24 cellular contexts compared by ENCODE assay signal in genomic region chr12:8562310-8562709, GRCh38. TPM values are rescaled to one million over a fixed set of nuclear protein-coding genes. Genes with fewer than 3 reads are reported as not detected.
DNase-seq lines count a peak whose midpoint lies in the region; ATAC-seq, FAIRE-seq and TF ChIP-seq lines count a peak whose summit lies in the region.
"Had no signal": no experiment of that assay in that cellular context is flagged by ENCODE, and none has a peak within 500 bp of the region (broad histone marks: within the 10 kb centered on the region; RNA-seq: fewer than 3 reads in every experiment).

No MANE protein-coding gene starts in this region.

- no peak overlapping the region for H3K9ac ChIP-seq in GM12878 (ENCODE audit: control insufficient read depth, insufficient read depth, low read length)
- H3K9ac ChIP-seq in neuronal stem cell (ENCODE audit: low read depth, low read length, poor library complexity), result no peak overlapping the region
- H3K9ac ChIP-seq: GM23248 had no signal

- no peak overlapping the region for H2BK12ac ChIP-seq in neuronal stem cell (ENCODE audit: low read length)

- no peak overlapping the region for H3K27ac Mint-ChIP-seq in activated CD4-positive, alpha-beta T cell treated with anti-CD3 and anti-CD28 coated beads for 36 hours
- H3K27ac Mint-ChIP-seq in activated CD4-positive, alpha-beta T cell treated with anti-CD3 and anti-CD28 coated beads, Interleukin-2, amount 10 ng/mL, durations not matched to agents 24 days and 14 days, result no peak overlapping the region
- H3K27ac Mint-ChIP-seq in progenitor cell of endocrine pancreas, result no peak overlapping the region
- no peak overlapping the region for H3K27ac Mint-ChIP-seq in activated CD4-positive, alpha-beta memory T cell treated with anti-CD3 and anti-CD28 coated beads, Interleukin-2, amount 10 ng/mL, durations not matched to agents 7 days and 5 days
- H3K27ac Mint-ChIP-seq: CD8-positive, alpha-beta memory T cell had no signal

- no peaks in the 10 kb centered on the region for H4K20me1 ChIP-seq in GM12878 (ENCODE audit: control insufficient read depth, insufficient read depth)

- no peak overlapping the region for H3K23ac ChIP-seq in neuronal stem cell (ENCODE audit: low read depth, low read length, poor library complexity)

- intact Hi-C loops in activated CD4-positive, alpha-beta T cell treated with anti-CD3 and anti-CD28 coated beads for 36 hours (cut with DNase I, micrococcal nuclease), result no loop called here
- intact Hi-C loops in activated CD4-positive, alpha-beta T cell treated with anti-CD3 and anti-CD28 coated beads, Interleukin-2, amount 10 ng/mL, durations not matched to agents 24 days and 14 days (cut with micrococcal nuclease), result no loop called here
- intact Hi-C loops in GM12878 (cut with micrococcal nuclease; ENCODE audit: unreplicated experiment), result no loop called here

- H2AFZ ChIP-seq in GM12878 (ENCODE audit: control insufficient read depth, low read depth, low read length) (no peak overlapping the region), neuronal stem cell (ENCODE audit: low read length) (no peak overlapping the region)
- H2AFZ ChIP-seq: GM23248 had no signal

- no peak for ATAC-seq in activated CD4-positive, alpha-beta T cell treated with anti-CD3 and anti-CD28 coated beads for 36 hours
- ATAC-seq in GM12878, result no peak
- ATAC-seq: left colon, right cardiac atrium, Right ventricle myocardium inferior, upper lobe of right lung had no signal

- no peak overlapping the region for H4K91ac ChIP-seq in neuronal stem cell (ENCODE audit: low read depth, low read length, poor library complexity)

- H4K8ac ChIP-seq in neuronal stem cell (ENCODE audit: low read depth, low read length), result no peak overlapping the region

- H3K27me3 Mint-ChIP-seq in activated CD4-positive, alpha-beta T cell treated with anti-CD3 and anti-CD28 coated beads for 36 hours, result peaks cover 5% of the 10 kb centered on the region
- peaks cover 3% of the 10 kb centered on the region for H3K27me3 Mint-ChIP-seq in activated CD4-positive, alpha-beta T cell treated with anti-CD3 and anti-CD28 coated beads, Interleukin-2, amount 10 ng/mL, durations not matched to agents 24 days and 14 days
- peaks cover 75% of the 10 kb centered on the region for H3K27me3 Mint-ChIP-seq in progenitor cell of endocrine pancreas
- H3K27me3 Mint-ChIP-seq in activated CD4-positive, alpha-beta memory T cell treated with anti-CD3 and anti-CD28 coated beads, Interleukin-2, amount 10 ng/mL, durations not matched to agents 7 days and 5 days, result no peaks in the 10 kb centered on the region

- H3K4me2 ChIP-seq in GM12878 (ENCODE audit: control insufficient read depth, insufficient read depth) (no peak overlapping the region), neuronal stem cell (ENCODE audit: insufficient read depth, low read length, poor library complexity, severe bottlenecking) (no peak overlapping the region)

- H2BK120ac ChIP-seq in neuronal stem cell (ENCODE audit: low read depth, low read length), result no peak overlapping the region

- H3K9me3 ChIP-seq in GM12878 (replicated peaks; ENCODE audit: control insufficient read depth, insufficient read depth, low read length) (peaks cover 2% of the 10 kb centered on the region; the same call in 2 of the 3 replicates), neuronal stem cell (replicated peaks in 1 of 2; ENCODE audit: control insufficient read depth in 2 of 2, insufficient read depth in 1 of 2, low read depth in 1 of 2, low read length in 2 of 2) (peaks cover 0 to 3% of the 10 kb centered on the region in 2 donors)
- H3K9me3 ChIP-seq: upper lobe of right lung had no signal

- TF ChIP-seq RAD21 in GM12878 (IDR thresholded peaks at IDR 0.05; ENCODE audit: insufficient read depth, low read depth, low read length), result no peak

- H3K36me3 Mint-ChIP-seq in activated CD4-positive, alpha-beta T cell treated with anti-CD3 and anti-CD28 coated beads for 36 hours (ENCODE audit: low read depth), result peaks cover 1% of the 10 kb centered on the region
- H3K36me3 Mint-ChIP-seq in activated CD4-positive, alpha-beta T cell treated with anti-CD3 and anti-CD28 coated beads, Interleukin-2, amount 10 ng/mL, durations not matched to agents 24 days and 14 days (ENCODE audit: low read depth), result no peaks in the 10 kb centered on the region
- H3K36me3 Mint-ChIP-seq in progenitor cell of endocrine pancreas (ENCODE audit: insufficient read depth), result no peaks in the 10 kb centered on the region
- H3K36me3 Mint-ChIP-seq in activated CD4-positive, alpha-beta memory T cell treated with anti-CD3 and anti-CD28 coated beads, Interleukin-2, amount 10 ng/mL, durations not matched to agents 7 days and 5 days (ENCODE audit: low read depth), result no peaks in the 10 kb centered on the region

- FAIRE-seq in GM12878 (lab: Jason Lieb, UNC), result no peak

- no peaks in the 10 kb centered on the region for H3K79me1 ChIP-seq in neuronal stem cell (ENCODE audit: low read depth, low read length)

- WGBS in GM12878 (ENCODE audit: insufficient coverage, insufficient replicate concordance, low lambda C conversion rate, missing lambda C conversion rate), result 79% methylated on average over 6 of the region's 6 CpGs
- WGBS in neuronal stem cell (ENCODE audit: extremely low coverage in 2 of 2, insufficient read length in 2 of 2, insufficient replicate concordance in 1 of 2), 2 donors, result no CpG with 5 or more reads among the region's 6 CpGs

- H3K27me3 ChIP-seq in GM12878 (replicated peaks in 1 of 2; ENCODE audit: control insufficient read depth in 2 of 2, insufficient read depth in 2 of 2, low read length in 1 of 2) (no peaks in the 10 kb centered on the region), neuronal stem cell (ENCODE audit: control insufficient read depth in 3 of 3, insufficient read depth in 3 of 3, low read depth in 1 of 3, low read length in 3 of 3) (no peaks in the 10 kb centered on the region)
- H3K27me3 ChIP-seq: upper lobe of right lung had no signal

- peak in 2 of 3 experiments; percentile 10 to 29; a peak in 3 of 6 replicates for TF ChIP-seq CTCF in GM12878 (IDR thresholded peaks at IDR 0.05 in 2 of 3, conservative IDR thresholded peaks at IDR 0.05 in 1 of 3; ENCODE audit: control insufficient read depth in 2 of 3, extremely low read depth in 1 of 3, insufficient read depth in 1 of 3, low read depth in 3 of 3, low read length in 3 of 3)
- peak; percentile 33 for TF ChIP-seq CTCF in progenitor cell of endocrine pancreas (IDR thresholded peaks at IDR 0.05; ENCODE audit: unreplicated experiment)

- TF ChIP-seq POLR2A in GM12878 (IDR thresholded peaks at IDR 0.05; ENCODE audit: low read depth, low read length), result no peak

- RAD21 ChIA-PET in GM12878 (lab: Charles Lee; ENCODE audit: unreplicated experiment), result no interaction called here

- no peak overlapping the region for H3K4me3 ChIP-seq in GM12878
- no peak overlapping the region for H3K4me3 ChIP-seq in neuronal stem cell (ENCODE audit: low read length in 2 of 2)
- H3K4me3 ChIP-seq: GM23248, upper lobe of right lung had no signal

- no peak overlapping the region for H2AK5ac ChIP-seq in neuronal stem cell (ENCODE audit: low read depth, low read length)

- H3K79me2 ChIP-seq in GM12878 (ENCODE audit: control insufficient read depth, insufficient read depth, low read length), result no peaks in the 10 kb centered on the region

- H3K4ac ChIP-seq in neuronal stem cell (ENCODE audit: low read length), result no peak overlapping the region

- H3K27ac ChIP-seq in GM12878 (ENCODE audit: control insufficient read depth, insufficient read depth) (no peak overlapping the region), neuronal stem cell (replicated peaks; ENCODE audit: low read length) (no peak overlapping the region)
- H3K27ac ChIP-seq: GM23248, upper lobe of right lung had no signal

- H3K4me3 Mint-ChIP-seq in activated CD4-positive, alpha-beta T cell treated with anti-CD3 and anti-CD28 coated beads for 36 hours, result no peak overlapping the region
- no peak overlapping the region for H3K4me3 Mint-ChIP-seq in activated CD4-positive, alpha-beta T cell treated with anti-CD3 and anti-CD28 coated beads, Interleukin-2, amount 10 ng/mL, durations not matched to agents 24 days and 14 days
- no peak overlapping the region for H3K4me3 Mint-ChIP-seq in progenitor cell of endocrine pancreas (ENCODE audit: low read depth)
- H3K4me3 Mint-ChIP-seq in activated CD4-positive, alpha-beta memory T cell treated with anti-CD3 and anti-CD28 coated beads, Interleukin-2, amount 10 ng/mL, durations not matched to agents 7 days and 5 days, result no peak overlapping the region
- H3K4me3 Mint-ChIP-seq: CD8-positive, alpha-beta memory T cell had no signal

- BruUV-seq in GM12878 (replicated peaks; lab: Mats Ljungman, UMichigan), result no TSS peak

- no peak overlapping the region for H3K18ac ChIP-seq in neuronal stem cell (ENCODE audit: low read length)

- no peak overlapping the region for H3K14ac ChIP-seq in neuronal stem cell (ENCODE audit: low read length)

- no peak overlapping the region for H2BK5ac ChIP-seq in neuronal stem cell (ENCODE audit: low read length)

- no peaks in the 10 kb centered on the region for H3K36me3 ChIP-seq in GM12878 (ENCODE audit: control insufficient read depth in 2 of 2, insufficient read depth in 2 of 2, low read length in 1 of 2)
- no peaks in the 10 kb centered on the region for H3K36me3 ChIP-seq in neuronal stem cell (replicated peaks in 1 of 2; ENCODE audit: control insufficient read depth in 2 of 2, insufficient read depth in 2 of 2, low read length in 2 of 2)
- H3K36me3 ChIP-seq: upper lobe of right lung had no signal

- POLR2A ChIA-PET in activated CD4-positive, alpha-beta T cell treated with anti-CD3 and anti-CD28 coated beads for 36 hours (lab: Charles Lee), result no interaction called here
- POLR2A ChIA-PET in GM12878 (lab: Charles Lee), result no interaction called here
- POLR2A ChIA-PET in activated CD4-positive, alpha-beta memory T cell treated with anti-CD3 and anti-CD28 coated beads, Interleukin-2, amount 10 ng/mL, durations not matched to agents 7 days and 5 days (lab: Charles Lee), result no interaction called here

- SMC1A ChIA-PET in GM12878 (lab: Charles Lee; ENCODE audit: uncharacterized antibody, unreplicated experiment), result interaction anchor here (0.9 kb wide), 1 partner anchor 28 kb away, joined by 3 read pairs; no protein-coding TSS in a partner anchor

- DNase-seq in activated CD4-positive, alpha-beta T cell treated with anti-CD3 and anti-CD28 coated beads for 36 hours, result peak; percentile 14
- no peak for DNase-seq in activated CD4-positive, alpha-beta T cell treated with anti-CD3 and anti-CD28 coated beads, Interleukin-2, amount 10 ng/mL, durations not matched to agents 24 days and 14 days
- peak; percentile 14 for DNase-seq in HK-2 (ENCODE audit: unreplicated experiment)
- no peak for DNase-seq in GM12878 (ENCODE audit: low read depth, low spot score)
- DNase-seq in progenitor cell of endocrine pancreas (ENCODE audit: low spot score, unreplicated experiment), result no peak
- no peak for DNase-seq in activated CD4-positive, alpha-beta memory T cell treated with anti-CD3 and anti-CD28 coated beads, Interleukin-2, amount 10 ng/mL, durations not matched to agents 7 days and 5 days
- no peak for DNase-seq in neuronal stem cell (ENCODE audit: low spot score)
- no peak for DNase-seq in central memory CD4-positive, alpha-beta T cell
- DNase-seq: activated effector memory CD4-positive, alpha-beta T cell treated with Interleukin-2 at 50 U/mL for 16 hours; CD8-positive, alpha-beta memory T cell; effector memory CD4-positive, alpha-beta T cell; GM23248; left colon; NCI-H146; NCI-H345; NK-92 treated with Interleukin-12 subunit alpha and Interleukin-12 subunit beta, amount 100 ng/mL, for 24 hours; occipital lobe; right cardiac atrium; stimulated activated naive CD4-positive, alpha-beta T cell treated with Interleukin-2 at 50 U/mL for 16 hours; upper lobe of right lung had no signal

- TF ChIP-seq EP300 in GM12878 (IDR thresholded peaks at IDR 0.05; ENCODE audit: borderline replicate concordance in 1 of 2, control insufficient read depth in 1 of 2, low read depth in 2 of 2, low read length in 2 of 2), result no peak

- in situ Hi-C loops in GM12878 (cut with MboI), result no loop called here

- H2BK15ac ChIP-seq in neuronal stem cell (ENCODE audit: low read length), result no peak overlapping the region

- no peaks in the 10 kb centered on the region for H3K4me1 Mint-ChIP-seq in activated CD4-positive, alpha-beta T cell treated with anti-CD3 and anti-CD28 coated beads for 36 hours
- no peaks in the 10 kb centered on the region for H3K4me1 Mint-ChIP-seq in activated CD4-positive, alpha-beta T cell treated with anti-CD3 and anti-CD28 coated beads, Interleukin-2, amount 10 ng/mL, durations not matched to agents 24 days and 14 days
- peaks cover 16% of the 10 kb centered on the region for H3K4me1 Mint-ChIP-seq in progenitor cell of endocrine pancreas (ENCODE audit: low read depth)
- H3K4me1 Mint-ChIP-seq in activated CD4-positive, alpha-beta memory T cell treated with anti-CD3 and anti-CD28 coated beads, Interleukin-2, amount 10 ng/mL, durations not matched to agents 7 days and 5 days, result no peaks in the 10 kb centered on the region
- H3K4me1 Mint-ChIP-seq: CD8-positive, alpha-beta memory T cell had no signal

- no peaks in the 10 kb centered on the region for H3K4me1 ChIP-seq in GM12878 (ENCODE audit: control insufficient read depth, insufficient read depth, low read length)
- H3K4me1 ChIP-seq in neuronal stem cell (ENCODE audit: control insufficient read depth in 2 of 2, insufficient read depth in 1 of 2, low read depth in 1 of 2, low read length in 2 of 2), result no peaks in the 10 kb centered on the region
- H3K4me1 ChIP-seq: upper lobe of right lung had no signal

- peaks cover 7% of the 10 kb centered on the region for H3K9me3 Mint-ChIP-seq in activated CD4-positive, alpha-beta T cell treated with anti-CD3 and anti-CD28 coated beads for 36 hours (ENCODE audit: low read depth)
- H3K9me3 Mint-ChIP-seq in activated CD4-positive, alpha-beta T cell treated with anti-CD3 and anti-CD28 coated beads, Interleukin-2, amount 10 ng/mL, durations not matched to agents 24 days and 14 days, result no peaks in the 10 kb centered on the region
- peaks cover 10% of the 10 kb centered on the region for H3K9me3 Mint-ChIP-seq in progenitor cell of endocrine pancreas (ENCODE audit: low read depth)
- H3K9me3 Mint-ChIP-seq in activated CD4-positive, alpha-beta memory T cell treated with anti-CD3 and anti-CD28 coated beads, Interleukin-2, amount 10 ng/mL, durations not matched to agents 7 days and 5 days, result peaks cover under 1% of the 10 kb centered on the region

- CTCF ChIA-PET in activated CD4-positive, alpha-beta T cell treated with anti-CD3 and anti-CD28 coated beads for 36 hours (lab: Charles Lee), result interaction anchor here (1.0 to 3.2 kb wide), 4 partner anchors 15 to 27 kb away, joined by 3 to 10 read pairs (median 6); no protein-coding TSS in a partner anchor
- CTCF ChIA-PET in GM12878 (lab: Yijun Ruan, JAX), result interaction anchor here (1.0 kb wide), 1 partner anchor 18 kb away, joined by 5 read pairs; no protein-coding TSS in a partner anchor
- CTCF ChIA-PET in activated CD4-positive, alpha-beta memory T cell treated with anti-CD3 and anti-CD28 coated beads, Interleukin-2, amount 10 ng/mL, durations not matched to agents 7 days and 5 days (lab: Charles Lee), result interaction anchor here (0.6 to 3.2 kb wide), 2 partner anchors 18 to 675 kb away, joined by 4 to 12 read pairs; no protein-coding TSS in a partner anchor

RNA-seq across cellular contexts. Expression of gene CLEC4E, which starts 21.6 kb away (rescaled TPM):
- total RNA-seq in activated CD4-positive, alpha-beta T cell treated with anti-CD3 and anti-CD28 coated beads for 36 hours, result not detected
- total RNA-seq in activated CD4-positive, alpha-beta T cell treated with anti-CD3 and anti-CD28 coated beads, Interleukin-2, amount 10 ng/mL, durations not matched to agents 24 days and 14 days, result not detected in 2 replicates
- not detected in 2 replicates for total RNA-seq in GM12878 (2013; cell fraction: nucleolus; rRNA removed)
- total RNA-seq in GM12878 (2014; rRNA removed) (not detected in 2 replicates), GM12878 (2014; rRNA removed; fragmentation: Illumina TruSeq; extraction: Trizol) (not detected in 2 replicates), GM12878 (2021) (not detected in 2 replicates), progenitor cell of endocrine pancreas (not detected in 2 replicates)
- not detected for polyA plus RNA-seq in GM12878 (2011; ENCODE audit: low read depth)
- polyA plus RNA-seq in GM12878 (2011; rRNA removed) (not detected in 2 replicates), GM12878 (2014; fragmentation: Illumina TruSeq; extraction: Trizol) (not detected in 2 replicates), GM12878 (2014; fragmentation: Nextera tagmentation; extraction: Ambion mirVana) (not detected), GM12878 (2014; rRNA removed) (not detected in 2 replicates), GM12878 (2016; fragmentation: Nextera tagmentation; extraction: Ambion mirVana) (not detected)
- polyA plus RNA-seq in GM12878 (2011; cell fraction: cytosol; rRNA removed), result not detected in 2 replicates
- polyA plus RNA-seq in GM12878 (2011; cell fraction: nucleus; rRNA removed), result not detected in 2 replicates
- polyA plus RNA-seq in GM12878 (2012), result not detected in 2 replicates
- polyA minus RNA-seq in GM12878 (2011; rRNA and poly(A)+ RNA removed), result not detected in 2 replicates
- polyA minus RNA-seq in GM12878 (2011; cell fraction: cytosol; rRNA and poly(A)+ RNA removed), result not detected in 2 replicates
- polyA minus RNA-seq in GM12878 (2011; cell fraction: nucleus; rRNA and poly(A)+ RNA removed), result not detected in 2 replicates
- total RNA-seq in activated CD4-positive, alpha-beta memory T cell treated with anti-CD3 and anti-CD28 coated beads, Interleukin-2, amount 10 ng/mL, durations not matched to agents 7 days and 5 days, result not detected
- not detected for polyA plus RNA-seq in neuronal stem cell (2013, experiment 1 of 2)
- not detected for polyA plus RNA-seq in neuronal stem cell (2013, experiment 2 of 2)
- total RNA-seq: CD8-positive, alpha-beta memory T cell; GM23248; left colon; LHCN-M2; occipital lobe; T-helper 1 cell treated with Interleukin-12 subunit alpha and Interleukin-12 subunit beta and Interleukin-4 antibody, amounts not matched to agents 30 ng/mL and 1 ng/mL, for 36 hours had no signal
- polyA plus RNA-seq: CD8-positive, alpha-beta memory T cell; GM23248 had no signal

RNA-seq across cellular contexts. Expression of gene CLEC4D, which starts 49.0 kb away (rescaled TPM):
- not detected for total RNA-seq in activated CD4-positive, alpha-beta T cell treated with anti-CD3 and anti-CD28 coated beads for 36 hours
- total RNA-seq in activated CD4-positive, alpha-beta T cell treated with anti-CD3 and anti-CD28 coated beads, Interleukin-2, amount 10 ng/mL, durations not matched to agents 24 days and 14 days, result not detected in 2 replicates
- not detected in 2 replicates for total RNA-seq in GM12878 (2013; cell fraction: nucleolus; rRNA removed)
- total RNA-seq in GM12878 (2014; rRNA removed), result not detected in 2 replicates
- not detected in 2 replicates for total RNA-seq in GM12878 (2014; rRNA removed; fragmentation: Illumina TruSeq; extraction: Trizol)
- not detected in 2 replicates for total RNA-seq in GM12878 (2021)
- polyA plus RNA-seq in GM12878 (2011; ENCODE audit: low read depth), result not detected
- polyA plus RNA-seq in GM12878 (2011; rRNA removed), result not detected in 2 replicates
- not detected in 2 replicates for polyA plus RNA-seq in GM12878 (2011; cell fraction: cytosol; rRNA removed)
- not detected in 2 replicates for polyA plus RNA-seq in GM12878 (2011; cell fraction: nucleus; rRNA removed)
- polyA plus RNA-seq in GM12878 (2012), result not detected in 2 replicates
- polyA plus RNA-seq in GM12878 (2014; fragmentation: Illumina TruSeq; extraction: Trizol), result not detected in 2 replicates
- not detected for polyA plus RNA-seq in GM12878 (2014; fragmentation: Nextera tagmentation; extraction: Ambion mirVana)
- polyA plus RNA-seq in GM12878 (2014; rRNA removed), result not detected in 2 replicates
- polyA plus RNA-seq in GM12878 (2016; fragmentation: Nextera tagmentation; extraction: Ambion mirVana), result not detected
- not detected in 2 replicates for polyA minus RNA-seq in GM12878 (2011; rRNA and poly(A)+ RNA removed)
- polyA minus RNA-seq in GM12878 (2011; cell fraction: cytosol; rRNA and poly(A)+ RNA removed), result not detected in 2 replicates
- not detected in 2 replicates for polyA minus RNA-seq in GM12878 (2011; cell fraction: nucleus; rRNA and poly(A)+ RNA removed)
- 0.14 TPM in 1 of 2 replicates, not detected in the other for total RNA-seq in progenitor cell of endocrine pancreas
- not detected for total RNA-seq in activated CD4-positive, alpha-beta memory T cell treated with anti-CD3 and anti-CD28 coated beads, Interleukin-2, amount 10 ng/mL, durations not matched to agents 7 days and 5 days
- polyA plus RNA-seq in neuronal stem cell (2013, experiment 1 of 2), result 0.17 TPM
- polyA plus RNA-seq in neuronal stem cell (2013, experiment 2 of 2), result 0.10 TPM
- total RNA-seq: CD8-positive, alpha-beta memory T cell; GM23248; LHCN-M2; occipital lobe; T-helper 1 cell treated with Interleukin-12 subunit alpha and Interleukin-12 subunit beta and Interleukin-4 antibody, amounts not matched to agents 30 ng/mL and 1 ng/mL, for 36 hours had no signal
- polyA plus RNA-seq: CD8-positive, alpha-beta memory T cell; GM23248; right cardiac atrium had no signal

RNA-seq across cellular contexts. Expression of gene AICDA, which starts 50.3 kb away (rescaled TPM):
- total RNA-seq in activated CD4-positive, alpha-beta T cell treated with anti-CD3 and anti-CD28 coated beads for 36 hours, result not detected
- total RNA-seq in activated CD4-positive, alpha-beta T cell treated with anti-CD3 and anti-CD28 coated beads, Interleukin-2, amount 10 ng/mL, durations not matched to agents 24 days and 14 days, result not detected in 2 replicates
- 18.8 and 19.1 TPM in 2 replicates for total RNA-seq in GM12878 (2013; cell fraction: nucleolus; rRNA removed)
- total RNA-seq in GM12878 (2014; rRNA removed) (16.1 and 17.1 TPM in 2 replicates), GM12878 (2014; rRNA removed; fragmentation: Illumina TruSeq; extraction: Trizol) (13.2 and 14.2 TPM in 2 replicates), GM12878 (2021) (11.5 and 12.7 TPM in 2 replicates), progenitor cell of endocrine pancreas (not detected in 2 replicates)
- polyA plus RNA-seq in GM12878 (2011; ENCODE audit: low read depth), result 19.8 TPM
- polyA plus RNA-seq in GM12878 (2011; rRNA removed) (20.5 and 22.4 TPM in 2 replicates), GM12878 (2014; fragmentation: Illumina TruSeq; extraction: Trizol) (12.5 and 17.0 TPM in 2 replicates), GM12878 (2014; fragmentation: Nextera tagmentation; extraction: Ambion mirVana) (1 to 10 TPM; 9.4 to 9.6 TPM), GM12878 (2014; rRNA removed) (18.1 and 23.0 TPM in 2 replicates), GM12878 (2016; fragmentation: Nextera tagmentation; extraction: Ambion mirVana) (10 to 100 TPM; 24.0 to 24.9 TPM)
- polyA plus RNA-seq in GM12878 (2011; cell fraction: cytosol; rRNA removed), result 42.5 and 45.1 TPM in 2 replicates
- 8.7 and 12.1 TPM in 2 replicates for polyA plus RNA-seq in GM12878 (2011; cell fraction: nucleus; rRNA removed)
- 28.0 and 44.1 TPM in 2 replicates for polyA plus RNA-seq in GM12878 (2012)
- polyA minus RNA-seq in GM12878 (2011; rRNA and poly(A)+ RNA removed), result 23.8 and 48.9 TPM in 2 replicates
- polyA minus RNA-seq in GM12878 (2011; cell fraction: cytosol; rRNA and poly(A)+ RNA removed), result 8.6 and 10.3 TPM in 2 replicates
- 4.5 and 8.8 TPM in 2 replicates for polyA minus RNA-seq in GM12878 (2011; cell fraction: nucleus; rRNA and poly(A)+ RNA removed)
- total RNA-seq in activated CD4-positive, alpha-beta memory T cell treated with anti-CD3 and anti-CD28 coated beads, Interleukin-2, amount 10 ng/mL, durations not matched to agents 7 days and 5 days, result not detected
- not detected for polyA plus RNA-seq in neuronal stem cell (2013, experiment 1 of 2)
- polyA plus RNA-seq in neuronal stem cell (2013, experiment 2 of 2), result not detected
- total RNA-seq: GM23248, left colon, LHCN-M2, mononuclear cell, occipital lobe, right cardiac atrium had no signal
- polyA plus RNA-seq: CD8-positive, alpha-beta memory T cell; GM23248; right cardiac atrium had no signal

Comparison
In these comparisons a context has a peak if more than half of its experiments do, and no peak if none do; other contexts are left out.
1. DNase-seq: peak in activated CD4-positive, alpha-beta T cell treated with anti-CD3 and anti-CD28 coated beads for 36 hours (single experiment) and HK-2 (single experiment); none in activated CD4-positive, alpha-beta T cell treated with anti-CD3 and anti-CD28 coated beads, Interleukin-2, amount 10 ng/mL, durations not matched to agents 24 days and 14 days (single experiment), GM12878 (single experiment), progenitor cell of endocrine pancreas (single experiment), activated CD4-positive, alpha-beta memory T cell treated with anti-CD3 and anti-CD28 coated beads, Interleukin-2, amount 10 ng/mL, durations not matched to agents 7 days and 5 days (single experiment), neuronal stem cell (single experiment) and central memory CD4-positive, alpha-beta T cell (single experiment).
2. RNA of gene AICDA, which starts 50.3 kb away (total RNA-seq): 11.5 to 19.1 TPM in GM12878; not detected in activated CD4-positive, alpha-beta T cell treated with anti-CD3 and anti-CD28 coated beads for 36 hours, not detected in activated CD4-positive, alpha-beta T cell treated with anti-CD3 and anti-CD28 coated beads, Interleukin-2, amount 10 ng/mL, durations not matched to agents 24 days and 14 days, not detected in progenitor cell of endocrine pancreas and not detected in activated CD4-positive, alpha-beta memory T cell treated with anti-CD3 and anti-CD28 coated beads, Interleukin-2, amount 10 ng/mL, durations not matched to agents 7 days and 5 days; every median in the first group is over 10 times any median in the second.